In the genomic region with DNA sequence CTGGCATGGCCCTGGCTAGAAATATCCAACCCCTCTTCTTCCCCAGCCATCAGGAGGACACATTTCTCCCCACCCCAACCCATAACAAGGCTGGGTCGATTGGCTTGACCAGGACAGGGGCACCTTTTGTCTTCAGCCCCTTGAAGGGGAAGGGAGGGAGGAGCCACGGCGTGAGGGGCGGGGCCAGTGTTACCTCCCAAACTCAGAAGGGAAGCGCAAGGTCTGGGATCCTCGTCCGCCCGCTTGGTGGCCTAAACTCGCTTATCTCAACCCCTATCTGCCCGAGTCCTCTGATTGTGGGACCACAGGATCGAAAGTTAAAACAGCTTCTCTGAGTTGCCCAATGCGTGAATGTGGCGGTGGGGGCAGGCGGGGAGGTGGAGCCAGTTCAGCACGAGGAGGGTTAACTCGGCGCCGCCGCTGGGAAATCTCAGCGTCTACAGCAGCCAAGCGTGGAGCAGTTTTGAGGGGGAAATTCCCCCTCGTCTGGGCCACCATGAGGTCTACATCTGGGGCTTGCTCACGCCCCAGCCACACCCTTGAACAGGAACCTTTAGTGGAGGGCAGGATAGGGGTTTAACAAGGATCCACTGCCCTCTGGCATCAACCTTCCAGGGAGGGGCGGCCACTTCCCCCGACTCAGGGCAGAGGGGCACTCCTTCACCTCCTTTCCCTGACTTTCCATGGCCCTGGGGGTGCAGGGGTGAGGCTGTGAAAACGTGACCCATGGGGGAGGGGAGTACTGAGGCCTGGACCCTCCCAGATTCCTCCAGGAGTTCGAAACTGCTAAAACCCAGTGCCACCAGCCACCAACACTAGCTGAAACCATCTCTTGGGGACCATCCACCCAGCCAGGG, we compare ENCODE assay signal across 9 cellular contexts. TPM values are rescaled to one million over a fixed set of nuclear protein-coding genes. Genes with fewer than 3 reads are reported as not detected.
DNase-seq lines count a peak whose midpoint lies in the region; TF ChIP-seq lines count a peak whose summit lies in the region.
"Had no signal": no experiment of that assay in that cellular context is flagged by ENCODE, and none has a peak within 500 bp of the region (broad histone marks: within the 10 kb centered on the region; RNA-seq: fewer than 3 reads in every experiment).

No MANE protein-coding gene starts in this region.

- no peak overlapping the region for H4K8ac ChIP-seq in neuronal stem cell (ENCODE audit: low read depth, low read length)

- CTCF ChIA-PET in HEK293T (lab: Yijun Ruan, JAX): interaction anchor here (0.9 to 3.8 kb wide), 13 partner anchors 11 to 474 kb away, joined by 3 to 48 read pairs (median 12); a partner anchor contains a TSS

- DNase-seq in HEK293T (ENCODE audit: extremely low spot score) (peak; percentile 61), NOMO-1 treated with dmso at 0.1 percent for 144 hours (lab: John Stamatoyannopoulos, UW; ENCODE audit: unreplicated experiment) (peak; percentile 78), fibroblast of peridontal ligament (ENCODE audit: extremely low read depth) (peak; percentile 45), neuronal stem cell (ENCODE audit: low spot score) (no peak), tibial nerve (ENCODE audit: low spot score in 2 of 2) (peak; percentile 71 to 78), NCI-H1048 (lab: John Stamatoyannopoulos, UW) (no peak)
- peak; percentile 79 for DNase-seq in activated T-cell treated with anti-CD3 and anti-CD28 coated beads, Interleukin-2, amount 50 U/mL, for 1 hour

- H3K14ac ChIP-seq in neuronal stem cell (ENCODE audit: low read length): peak overlapping the region; percentile 72

- H3K18ac ChIP-seq in neuronal stem cell (ENCODE audit: low read length): peak overlapping the region; percentile 97

- H3K23ac ChIP-seq in neuronal stem cell (ENCODE audit: low read depth, low read length, poor library complexity): peak overlapping the region; percentile 66

- H3K79me1 ChIP-seq in neuronal stem cell (ENCODE audit: low read depth, low read length): no peaks in the 10 kb centered on the region

- peak overlapping the region; percentile 99 for H4K91ac ChIP-seq in neuronal stem cell (ENCODE audit: low read depth, low read length, poor library complexity)

- peak in 1 of 2 donors; percentile 86 for TF ChIP-seq EP300 in tibial nerve (IDR thresholded peaks at IDR 0.05)

- no CpG with 5 or more reads among the region's 27 CpGs for WGBS in neuronal stem cell (ENCODE audit: extremely low coverage in 2 of 2, insufficient read length in 2 of 2, insufficient replicate concordance in 1 of 2), 2 donors
- 0% methylated on average over 20 to 24 of the region's 27 CpGs for WGBS in tibial nerve, 2 donors

- H3K9ac ChIP-seq in neuronal stem cell (ENCODE audit: low read depth, low read length, poor library complexity): peak overlapping the region; percentile 36

- H3K36me3 ChIP-seq in neuronal stem cell (replicated peaks in 1 of 2; ENCODE audit: control insufficient read depth in 2 of 2, insufficient read depth in 2 of 2, low read length in 2 of 2) (peaks cover 0 to 33% of the 10 kb centered on the region in 2 donors), tibial nerve (peaks cover 7 to 30% (median 12%) of the 10 kb centered on the region in 3 donors)

- TF ChIP-seq CTCF in tibial nerve (IDR thresholded peaks at IDR 0.05): peak in 1 of 5 experiments; percentile 28

- H3K9me3 ChIP-seq in neuronal stem cell (replicated peaks in 1 of 2; ENCODE audit: control insufficient read depth in 2 of 2, insufficient read depth in 1 of 2, low read depth in 1 of 2, low read length in 2 of 2): no peaks in the 10 kb centered on the region
- H3K9me3 ChIP-seq in tibial nerve: no peaks in the 10 kb centered on the region

- peak overlapping the region; percentile 87 for H2AK5ac ChIP-seq in neuronal stem cell (ENCODE audit: low read depth, low read length)

- no peak overlapping the region for H3K4me2 ChIP-seq in neuronal stem cell (ENCODE audit: insufficient read depth, low read length, poor library complexity, severe bottlenecking)

- H3K4me3 ChIP-seq in GM08714 (ENCODE audit: low read length) (peak overlapping the region; percentile 66), neuronal stem cell (ENCODE audit: low read length in 2 of 2) (peak overlapping the region; percentile 13 to 66), tibial nerve (peak overlapping the region; percentile 53 to 94 (median 68))

- peak in 1 of 2 donors; percentile 52 for TF ChIP-seq POLR2A in tibial nerve (IDR thresholded peaks at IDR 0.05)

- peak overlapping the region; percentile 93 for H2BK120ac ChIP-seq in neuronal stem cell (ENCODE audit: low read depth, low read length)

- POLR2A ChIA-PET in HEK293T (lab: Yijun Ruan, JAX): interaction anchor here (1.0 to 2.6 kb wide), 16 partner anchors 8 to 385 kb away, joined by 3 to 46 read pairs (median 8); a partner anchor contains a TSS

- H2AFZ ChIP-seq in neuronal stem cell (ENCODE audit: low read length): peak overlapping the region; percentile 74

- H3K4me1 ChIP-seq in neuronal stem cell (ENCODE audit: control insufficient read depth in 2 of 2, insufficient read depth in 1 of 2, low read depth in 1 of 2, low read length in 2 of 2) (peaks cover 8 to 19% of the 10 kb centered on the region in 2 donors), tibial nerve (peaks cover 0 to 51% (median 32%) of the 10 kb centered on the region in 4 donors)

- peak overlapping the region; percentile 80 for H3K4ac ChIP-seq in neuronal stem cell (ENCODE audit: low read length)

- H2BK5ac ChIP-seq in neuronal stem cell (ENCODE audit: low read length): peak overlapping the region; percentile 40

- H3K27ac ChIP-seq in neuronal stem cell (replicated peaks; ENCODE audit: low read length) (peak overlapping the region; percentile 73), tibial nerve (peak overlapping the region; percentile 99)

- H2BK12ac ChIP-seq in neuronal stem cell (ENCODE audit: low read length): peak overlapping the region; percentile 93

- no peaks in the 10 kb centered on the region for H3K27me3 ChIP-seq in neuronal stem cell (ENCODE audit: control insufficient read depth in 3 of 3, insufficient read depth in 3 of 3, low read depth in 1 of 3, low read length in 3 of 3)
- H3K27me3 ChIP-seq in tibial nerve: no peaks in the 10 kb centered on the region

- H2BK15ac ChIP-seq in neuronal stem cell (ENCODE audit: low read length): peak overlapping the region; percentile 97

TF ChIP-seq in HEK293T, 16 proteins besides CTCF, POLR2A, EP300 and RAD21:
- TF ChIP-seq L3MBTL2 (conservative IDR thresholded peaks at IDR 0.05): peak; percentile 75
- TF ChIP-seq FOXM1 (IDR thresholded peaks at IDR 0.05; ENCODE audit: borderline replicate concordance): no peak

RNA-seq across cellular contexts. Expression of a gene that starts 0.7 kb away (rescaled TPM):
- polyA plus RNA-seq in neuronal stem cell (2013, experiment 1 of 2): 9.9 TPM
- 8.0 TPM for polyA plus RNA-seq in neuronal stem cell (2013, experiment 2 of 2)
- total RNA-seq in tibial nerve: 100 to 1,000 TPM; 140 to 247 (median 183) TPM

RNA-seq across cellular contexts. Expression of a gene that starts 17.9 kb away (rescaled TPM):
- polyA plus RNA-seq in neuronal stem cell (2013, experiment 1 of 2): 13.3 TPM
- polyA plus RNA-seq in neuronal stem cell (2013, experiment 2 of 2): 12.4 TPM
- 100 to 1,000 TPM; 410 to 653 (median 527) TPM for total RNA-seq in tibial nerve

RNA-seq across cellular contexts. Expression of a gene that starts 21.5 kb away (rescaled TPM):
- 51.0 TPM for polyA plus RNA-seq in neuronal stem cell (2013, experiment 1 of 2)
- 47.9 TPM for polyA plus RNA-seq in neuronal stem cell (2013, experiment 2 of 2)
- total RNA-seq in tibial nerve: 10 to 100 TPM; 29.3 to 42.2 (median 38.6) TPM

RNA-seq across cellular contexts. Expression of a gene that starts 31.8 kb away (rescaled TPM):
- polyA plus RNA-seq in neuronal stem cell (2013, experiment 1 of 2): 31.6 TPM
- polyA plus RNA-seq in neuronal stem cell (2013, experiment 2 of 2): 33.0 TPM
- 10 to 100 TPM in 1 of 4 donors, 1 to 10 TPM in 3; 4.8 to 10.2 (median 6.6) TPM for total RNA-seq in tibial nerve

RNA-seq across cellular contexts. Expression of a gene that starts 37.0 kb away (rescaled TPM):
- not detected for polyA plus RNA-seq in neuronal stem cell (2013, experiment 1 of 2)
- not detected for polyA plus RNA-seq in neuronal stem cell (2013, experiment 2 of 2)
- not detected for total RNA-seq in tibial nerve
- total RNA-seq: frontal cortex had no signal

Comparison
In these comparisons a context has a peak if more than half of its experiments do, and no peak if none do; other contexts are left out.
1. DNase-seq: peak in HEK293T (single experiment), NOMO-1 treated with dmso at 0.1 percent for 144 hours (single experiment), activated T-cell treated with anti-CD3 and anti-CD28 coated beads, Interleukin-2, amount 50 U/mL, for 1 hour (single experiment), fibroblast of peridontal ligament (single experiment) and tibial nerve (2 of 2); none in neuronal stem cell (single experiment) and NCI-H1048 (single experiment).
2. Peak in every context shown above with its lines, with median percentiles within 50 percentile points of each other: H3K4me3 ChIP-seq.